Comparison of ENCODE assay signal across 13 cellular contexts in genomic region chr3:114332342-114333179, GRCh38. TPM values are rescaled to one million over a fixed set of nuclear protein-coding genes. Genes with fewer than 3 reads are reported as not detected.
DNase-seq lines count a peak whose midpoint lies in the region; ATAC-seq and TF ChIP-seq lines count a peak whose summit lies in the region.
"Had no signal": no experiment of that assay in that cellular context is flagged by ENCODE, and none has a peak within 500 bp of the region (broad histone marks: within the 10 kb centered on the region; RNA-seq: fewer than 3 reads in every experiment).

No MANE protein-coding gene starts in this region.

- H3K27me3 ChIP-seq in CD4-positive, alpha-beta T cell (ENCODE audit: control insufficient read depth, insufficient read depth, low read length), result no peaks in the 10 kb centered on the region
- H3K27me3 ChIP-seq in stomach, result no peaks in the 10 kb centered on the region
- H3K27me3 ChIP-seq: BLaER1 treated with 17β-estradiol and CSF1 and Interleukin-3, amounts not matched to agents 10 nM and 100 nM had no signal

- H3K4me3 ChIP-seq in stomach, result no peak overlapping the region
- H3K4me3 ChIP-seq: BLaER1 treated with 17β-estradiol and CSF1 and Interleukin-3, amounts not matched to agents 10 nM and 100 nM; HAP-1; thoracic aorta had no signal

- no peak for TF ChIP-seq EP300 in stomach (IDR thresholded peaks at IDR 0.05)

- WGBS in stomach, 5 donors, result 80 to 91% (median 83%) methylated on average over 5 of the region's 5 CpGs

- peaks cover 56% of the 10 kb centered on the region for H3K36me3 Mint-ChIP-seq in CD4-positive, alpha-beta T cell (ENCODE audit: low read depth)
- peaks cover 17% of the 10 kb centered on the region for H3K36me3 Mint-ChIP-seq in activated naive CD8-positive, alpha-beta T cell treated with anti-CD3 and anti-CD28 coated beads, Interleukin-2, amount 10 ng/mL, durations not matched to agents 7 days and 5 days

- CTCF ChIA-PET in CD4-positive, alpha-beta T cell (lab: Charles Lee), result no interaction called here

- TF ChIP-seq CTCF in CD4-positive, alpha-beta T cell (IDR thresholded peaks at IDR 0.05), result no peak
- no peak for TF ChIP-seq CTCF in stomach (IDR thresholded peaks at IDR 0.05)

- peaks cover 0 to 20% (median 10%) of the 10 kb centered on the region in 4 donors for H3K36me3 ChIP-seq in stomach
- H3K36me3 ChIP-seq: HAP-1, thoracic aorta had no signal

- no peaks in the 10 kb centered on the region for H3K4me1 ChIP-seq in stomach
- H3K4me1 ChIP-seq: BLaER1 treated with 17β-estradiol and CSF1 and Interleukin-3, amounts not matched to agents 10 nM and 100 nM had no signal

- peak; percentile 51 for ATAC-seq in CD4-positive, alpha-beta T cell (ENCODE audit: poor library complexity)
- peak; percentile 58 for ATAC-seq in GM19467 (IDR thresholded peaks at IDR 0.05; ENCODE audit: unreplicated experiment)
- peak; percentile 57 for ATAC-seq in HG03354 (IDR thresholded peaks at IDR 0.05; ENCODE audit: poor library complexity, severe bottlenecking, unreplicated experiment)
- ATAC-seq in activated naive CD8-positive, alpha-beta T cell treated with anti-CD3 and anti-CD28 coated beads, Interleukin-2, amount 10 ng/mL, durations not matched to agents 7 days and 5 days (ENCODE audit: low read depth), result peak; percentile 14

- H3K9me3 ChIP-seq in CD4-positive, alpha-beta T cell (ENCODE audit: control insufficient read depth, low read length), result no peaks in the 10 kb centered on the region
- H3K9me3 ChIP-seq in stomach, result no peaks in the 10 kb centered on the region
- H3K9me3 ChIP-seq: HAP-1, thoracic aorta had no signal

- intact Hi-C loops in CD4-positive, alpha-beta T cell (cut with DNase I, micrococcal nuclease), result loop anchor here in 1 of 2 experiments (5.0 kb wide), 1 partner anchor 120 kb away; no protein-coding TSS in a partner anchor
- intact Hi-C loops in stomach (cut with DNase I; ENCODE audit: low total_unique reads), result no loop called here

- H3K27ac ChIP-seq in CD4-positive, alpha-beta T cell (ENCODE audit: low read depth, low read length), result no peak overlapping the region
- no peak overlapping the region for H3K27ac ChIP-seq in stomach
- H3K27ac ChIP-seq: BLaER1 treated with 17β-estradiol and CSF1 and Interleukin-3, amounts not matched to agents 10 nM and 100 nM; thoracic aorta had no signal

- POLR2A ChIA-PET in CD4-positive, alpha-beta T cell (lab: Charles Lee), result no interaction called here
- POLR2A ChIA-PET in activated naive CD8-positive, alpha-beta T cell treated with anti-CD3 and anti-CD28 coated beads, Interleukin-2, amount 10 ng/mL, durations not matched to agents 7 days and 5 days (lab: Charles Lee), result no interaction called here

- no peaks in the 10 kb centered on the region for H3K9me3 Mint-ChIP-seq in CD4-positive, alpha-beta T cell
- H3K9me3 Mint-ChIP-seq in activated naive CD8-positive, alpha-beta T cell treated with anti-CD3 and anti-CD28 coated beads, Interleukin-2, amount 10 ng/mL, durations not matched to agents 7 days and 5 days, result peaks cover 5% of the 10 kb centered on the region

- no peak for DNase-seq in CD4-positive, alpha-beta T cell
- no peak for DNase-seq in activated naive CD8-positive, alpha-beta T cell treated with anti-CD3 and anti-CD28 coated beads, Interleukin-2, amount 10 ng/mL, durations not matched to agents 7 days and 5 days
- DNase-seq in NCI-H524 treated with DMSO at 0.1 percent for 48 hours (lab: John Stamatoyannopoulos, UW) (no peak), GDM1 (lab: John Stamatoyannopoulos, UW) (no peak), stomach (no peak), NCI-H748 treated with DMSO at 0.1 percent for 48 hours (lab: John Stamatoyannopoulos, UW) (no peak)
- DNase-seq: NCI-H524 had no signal

- H3K4me1 Mint-ChIP-seq in CD4-positive, alpha-beta T cell (ENCODE audit: low read depth), result peaks cover 53% of the 10 kb centered on the region
- peaks cover 16% of the 10 kb centered on the region for H3K4me1 Mint-ChIP-seq in activated naive CD8-positive, alpha-beta T cell treated with anti-CD3 and anti-CD28 coated beads, Interleukin-2, amount 10 ng/mL, durations not matched to agents 7 days and 5 days

- no peak for TF ChIP-seq POLR2A in stomach (IDR thresholded peaks at IDR 0.05)

- no peaks in the 10 kb centered on the region for H3K27me3 Mint-ChIP-seq in CD4-positive, alpha-beta T cell
- no peaks in the 10 kb centered on the region for H3K27me3 Mint-ChIP-seq in activated naive CD8-positive, alpha-beta T cell treated with anti-CD3 and anti-CD28 coated beads, Interleukin-2, amount 10 ng/mL, durations not matched to agents 7 days and 5 days

- peak overlapping the region; percentile 81 for H3K27ac Mint-ChIP-seq in CD4-positive, alpha-beta T cell
- H3K27ac Mint-ChIP-seq in activated naive CD8-positive, alpha-beta T cell treated with anti-CD3 and anti-CD28 coated beads, Interleukin-2, amount 10 ng/mL, durations not matched to agents 7 days and 5 days, result peak overlapping the region; percentile 61

- H3K4me3 Mint-ChIP-seq in CD4-positive, alpha-beta T cell, result no peak overlapping the region
- peak overlapping the region; percentile 22 for H3K4me3 Mint-ChIP-seq in activated naive CD8-positive, alpha-beta T cell treated with anti-CD3 and anti-CD28 coated beads, Interleukin-2, amount 10 ng/mL, durations not matched to agents 7 days and 5 days
- H3K4me3 Mint-ChIP-seq: neural crest cell had no signal

RNA-seq across cellular contexts. Expression of gene TIGIT, which starts 38.7 kb away (rescaled TPM):
- 1 to 10 TPM; 3.5 to 4.2 TPM for total RNA-seq in CD4-positive, alpha-beta T cell
- 10 to 100 TPM; 35.5 to 42.4 TPM for total RNA-seq in activated naive CD8-positive, alpha-beta T cell treated with anti-CD3 and anti-CD28 coated beads, Interleukin-2, amount 10 ng/mL, durations not matched to agents 7 days and 5 days
- total RNA-seq in stomach, result 1 to 10 TPM in 1 of 5 donors, under 1 TPM in 2, not detected in 2; 0.29 to 1.1 (median 0.58) TPM
- polyA plus RNA-seq in stomach, result 1 to 10 TPM in 1 of 3 donors, under 1 TPM in 2; 0.25 to 1.2 (median 0.43) TPM
- total RNA-seq: neural crest cell had no signal

Comparison
In these comparisons a context has a peak if more than half of its experiments do, and no peak if none do; other contexts are left out.
1. RNA of gene TIGIT, which starts 38.7 kb away (total RNA-seq): 35.5 to 42.4 TPM in activated naive CD8-positive, alpha-beta T cell treated with anti-CD3 and anti-CD28 coated beads, Interleukin-2, amount 10 ng/mL, durations not matched to agents 7 days and 5 days; 3.5 to 4.2 TPM in CD4-positive, alpha-beta T cell and 0.29 to 1.1 TPM in stomach; every median in the first group is over 4 times any median in the second.
2. Peak in every context shown above with its lines, with median percentiles within 50 percentile points of each other: ATAC-seq.